In the genomic region with DNA sequence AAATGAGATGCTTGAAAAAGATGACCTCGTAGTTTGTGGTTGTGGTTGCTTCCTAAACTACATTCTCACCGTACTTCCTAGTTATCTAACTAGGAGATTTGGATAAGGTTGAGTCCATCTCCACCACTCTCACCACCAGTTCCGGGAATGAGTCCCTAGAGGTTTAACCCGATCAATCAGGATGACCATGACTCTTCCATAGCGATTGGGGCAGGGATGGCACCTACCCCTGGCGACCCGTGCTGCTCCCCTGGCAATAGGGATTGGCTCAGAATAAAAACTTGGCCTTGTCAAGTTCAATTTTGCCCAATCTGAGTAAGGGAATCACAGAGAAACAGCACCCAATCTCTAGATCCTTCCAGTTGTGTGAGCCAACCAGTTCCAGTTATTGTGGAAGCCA, we compare ENCODE assay signal across 31 cellular contexts. TPM values are rescaled to one million over a fixed set of nuclear protein-coding genes. Genes with fewer than 3 reads are reported as not detected.
"Had no signal": no experiment of that assay in that cellular context is flagged by ENCODE, and none has a peak within 500 bp of the region (broad histone marks: within the 10 kb centered on the region; RNA-seq: fewer than 3 reads in every experiment).

No MANE protein-coding gene starts in this region.

- H3K4me2 ChIP-seq: neural progenitor cell had no signal

- H3K27me3 ChIP-seq: cardiac muscle cell, colonic mucosa, gastroesophageal sphincter, neural progenitor cell, right atrium auricular region, spleen, tibial nerve had no signal

- DNase-seq: activated CD4-positive, alpha-beta memory T cell treated with anti-CD3 and anti-CD28 coated beads for 36 hours; activated CD4-positive, alpha-beta T cell treated with anti-CD3 and anti-CD28 coated beads, Interleukin-2, amount 10 ng/mL, durations not matched to agents 24 days and 14 days; activated naive CD4-positive, alpha-beta T cell; activated T-cell treated with anti-CD3 and anti-CD28 coated beads, Interleukin-2, amount 50 U/mL, for 48 hours; aorta; cerebellar nuclear complex; colonic mucosa; effector CD8-positive, alpha-beta T cell; hippocampal formation; immature natural killer cell; kidney; midbrain; naive thymus-derived CD4-positive, alpha-beta T cell; occipital lobe; spleen; stimulated activated naive CD4-positive, alpha-beta T cell treated with Interleukin-2 at 50 U/mL for 16 hours; WERI-Rb-1 had no signal

- H3K4me3 ChIP-seq: cardiac muscle cell, colonic mucosa, gastroesophageal sphincter, neural progenitor cell, right atrium auricular region, spleen, tibial nerve had no signal

- H3K27ac ChIP-seq: cardiac muscle cell, colonic mucosa, gastroesophageal sphincter, neural progenitor cell, right atrium auricular region, spleen, tibial nerve, WERI-Rb-1 had no signal

- H3K9me3 ChIP-seq: colonic mucosa, gastroesophageal sphincter, right atrium auricular region, spleen, tibial nerve had no signal

- H3K9ac ChIP-seq: neural progenitor cell had no signal

- H3K36me3 ChIP-seq: cardiac muscle cell, colonic mucosa, gastroesophageal sphincter, neural progenitor cell, right atrium auricular region, WERI-Rb-1 had no signal

- H2AFZ ChIP-seq: neural progenitor cell had no signal

RNA-seq across cellular contexts. Expression of a gene that starts 17.1 kb away (rescaled TPM):
- total RNA-seq: activated CD4-positive, alpha-beta memory T cell treated with anti-CD3 and anti-CD28 coated beads for 36 hours; activated CD4-positive, alpha-beta T cell treated with anti-CD3 and anti-CD28 coated beads, Interleukin-2, amount 10 ng/mL, durations not matched to agents 24 days and 14 days; activated CD8-positive, alpha-beta memory T cell treated with anti-CD3 and anti-CD28 coated beads, Interleukin-2, amount 10 ng/mL, durations not matched to agents 7 days and 5 days; activated naive CD4-positive, alpha-beta T cell treated with anti-CD3 and anti-CD28 coated beads, Interleukin-2, amount 50 U/mL, for 72 hours; cardiac muscle cell; colonic mucosa; dermis microvascular lymphatic vessel endothelial cell; epithelial cell of proximal tubule; fibroblast of villous mesenchyme; gastroesophageal sphincter; kidney; naive thymus-derived CD4-positive, alpha-beta T cell; occipital lobe; pulmonary artery endothelial cell; spleen; T-helper 1 cell treated with Interleukin-12 subunit alpha and Interleukin-12 subunit beta and Interleukin-4 antibody, amounts not matched to agents 30 ng/mL and 1 ng/mL, for 36 hours; temporal lobe; ureter had no signal
- polyA plus RNA-seq: cardiac muscle cell; immature natural killer cell; naive thymus-derived CD4-positive, alpha-beta T cell had no signal
